In genomic region chr10:46386694-46387093, GRCh38 we compare ENCODE assay signal across 10 cellular contexts. TPM values are rescaled to one million over a fixed set of nuclear protein-coding genes. Genes with fewer than 3 reads are reported as not detected.
DNase-seq lines count a peak whose midpoint lies in the region; ATAC-seq, FAIRE-seq and TF ChIP-seq lines count a peak whose summit lies in the region.
"Not testable (repeated sequence)": the region's sequence is repeated elsewhere in the genome, so short reads cannot be mapped to it uniquely, and the experiment has no call there.
"Had no signal": no experiment of that assay in that cellular context is flagged by ENCODE, and none has a peak within 500 bp of the region (broad histone marks: within the 10 kb centered on the region; RNA-seq: fewer than 3 reads in every experiment).

No MANE protein-coding gene starts in this region.

- H3K36me3 Mint-ChIP-seq in activated naive CD8-positive, alpha-beta T cell treated with anti-CD3 and anti-CD28 coated beads, Interleukin-2, amount 50 U/mL, for 24 hours (ENCODE audit: low read depth); stimulated activated effector memory CD8-positive, alpha-beta T cell treated with anti-CD3 and anti-CD28 coated beads, Interleukin-12 subunit alpha, Interleukin-12 subunit beta, amount 100 ng/mL, for 72 hours: not testable (repeated sequence)

- H3K27ac ChIP-seq in A549: not testable (repeated sequence)

- not testable (repeated sequence) for H3K27me3 Mint-ChIP-seq in activated naive CD8-positive, alpha-beta T cell treated with anti-CD3 and anti-CD28 coated beads, Interleukin-2, amount 50 U/mL, for 24 hours

- H3K4me2 ChIP-seq in A549: not testable (repeated sequence)

- not testable (repeated sequence) for H3K4me1 ChIP-seq in A549

- DNase-seq in A549 (ENCODE audit: low read depth in 1 of 2, low spot score in 1 of 2); activated naive CD8-positive, alpha-beta T cell treated with anti-CD3 and anti-CD28 coated beads, Interleukin-2, amount 50 U/mL, for 24 hours; stimulated activated effector memory CD8-positive, alpha-beta T cell treated with anti-CD3 and anti-CD28 coated beads, Interleukin-12 subunit alpha, Interleukin-12 subunit beta, amount 100 ng/mL, for 72 hours (ENCODE audit: low spot score in 2 of 2): not testable (repeated sequence)

- H3K9me3 ChIP-seq in A549: not testable (repeated sequence)

- WGBS in A549 (ENCODE audit: missing lambda C conversion rate): no CpG with 5 or more reads among the region's 4 CpGs

- TF ChIP-seq RAD21 in A549 (conservative IDR thresholded peaks at IDR 0.05 in 1 of 2, IDR thresholded peaks at IDR 0.05 in 1 of 2): not testable (repeated sequence)

- POLR2A ChIA-PET in A549 (lab: Yijun Ruan, JAX): not testable (repeated sequence)

- not testable (repeated sequence) for TF ChIP-seq CTCF in A549 (IDR thresholded peaks at IDR 0.05)

- not testable (repeated sequence) for H3K4me3 Mint-ChIP-seq in activated naive CD8-positive, alpha-beta T cell treated with anti-CD3 and anti-CD28 coated beads, Interleukin-2, amount 50 U/mL, for 24 hours; stimulated activated effector memory CD8-positive, alpha-beta T cell treated with anti-CD3 and anti-CD28 coated beads, Interleukin-12 subunit alpha, Interleukin-12 subunit beta, amount 100 ng/mL, for 72 hours

- FAIRE-seq in A549 (lab: Jason Lieb, UNC): not testable (repeated sequence)

- CTCF ChIA-PET in A549 (lab: Yijun Ruan, JAX): not testable (repeated sequence)

- H3K27ac Mint-ChIP-seq in activated naive CD8-positive, alpha-beta T cell treated with anti-CD3 and anti-CD28 coated beads, Interleukin-2, amount 50 U/mL, for 24 hours; stimulated activated effector memory CD8-positive, alpha-beta T cell treated with anti-CD3 and anti-CD28 coated beads, Interleukin-12 subunit alpha, Interleukin-12 subunit beta, amount 100 ng/mL, for 72 hours: not testable (repeated sequence)

- not testable (repeated sequence) for TF ChIP-seq EP300 in A549 (IDR thresholded peaks at IDR 0.05)

- ATAC-seq in A549: peak; percentile 37 to 38; a peak in 4 of 6 replicates
- ATAC-seq in GM18909 (IDR thresholded peaks at IDR 0.05; ENCODE audit: poor library complexity, unreplicated experiment): peak; percentile 62
- peak; percentile 81 for ATAC-seq in GM21576 (IDR thresholded peaks at IDR 0.05; ENCODE audit: unreplicated experiment)
- ATAC-seq in HG02885 (IDR thresholded peaks at IDR 0.05; ENCODE audit: poor library complexity, unreplicated experiment): peak; percentile 73
- peak; percentile 63 for ATAC-seq in HG03439 (IDR thresholded peaks at IDR 0.05; ENCODE audit: unreplicated experiment)
- ATAC-seq in SK-N-SH treated with all-trans-retinoic acid at 6 μM for 48 hours: peak; percentile 59
- ATAC-seq in activated naive CD8-positive, alpha-beta T cell treated with anti-CD3 and anti-CD28 coated beads, Interleukin-2, amount 50 U/mL, for 24 hours: peak; percentile 87
- peak; percentile 91 for ATAC-seq in stimulated activated effector memory CD8-positive, alpha-beta T cell treated with anti-CD3 and anti-CD28 coated beads, Interleukin-12 subunit alpha, Interleukin-12 subunit beta, amount 100 ng/mL, for 72 hours

- H3K4me3 ChIP-seq in A549: not testable (repeated sequence)

- H3K4me1 Mint-ChIP-seq in activated naive CD8-positive, alpha-beta T cell treated with anti-CD3 and anti-CD28 coated beads, Interleukin-2, amount 50 U/mL, for 24 hours; stimulated activated effector memory CD8-positive, alpha-beta T cell treated with anti-CD3 and anti-CD28 coated beads, Interleukin-12 subunit alpha, Interleukin-12 subunit beta, amount 100 ng/mL, for 72 hours: not testable (repeated sequence)

- H3K9me3 Mint-ChIP-seq in activated naive CD8-positive, alpha-beta T cell treated with anti-CD3 and anti-CD28 coated beads, Interleukin-2, amount 50 U/mL, for 24 hours; stimulated activated effector memory CD8-positive, alpha-beta T cell treated with anti-CD3 and anti-CD28 coated beads, Interleukin-12 subunit alpha, Interleukin-12 subunit beta, amount 100 ng/mL, for 72 hours: not testable (repeated sequence)

- TF ChIP-seq POLR2A in A549 (IDR thresholded peaks at IDR 0.05; ENCODE audit: low read length): not testable (repeated sequence)

RNA-seq across cellular contexts. Expression of gene ANXA8L1, which starts 11.1 kb away (rescaled TPM):
- 31.8 and 33.7 TPM in 2 replicates for polyA plus RNA-seq in A549 (2011; rRNA removed)
- 34.5 and 42.0 TPM in 2 replicates for polyA plus RNA-seq in A549 (2012; cell fraction: cytosol; rRNA removed)
- 67.8 and 88.3 TPM in 2 replicates for polyA plus RNA-seq in A549 (2012; cell fraction: nucleus; rRNA removed)
- 88.9 to 95.8 TPM (median 92.3 TPM) in 3 replicates for polyA plus RNA-seq in A549 (2017; fragmentation: RNase III; extraction: RNeasy Plus Mini Kit Qiagen cat#74134 plus additional on column Dnase treatment)
- 29.7 and 31.2 TPM in 2 replicates for polyA minus RNA-seq in A549 (2011; rRNA and poly(A)+ RNA removed)
- polyA plus RNA-seq: CD8-positive, alpha-beta memory T cell; HepG2 had no signal

Comparison
In these comparisons a context has a peak if more than half of its experiments do, and no peak if none do; other contexts are left out.
1. ATAC-seq: peak in every context shown above with its lines; median percentile 91 in stimulated activated effector memory CD8-positive, alpha-beta T cell treated with anti-CD3 and anti-CD28 coated beads, Interleukin-12 subunit alpha, Interleukin-12 subunit beta, amount 100 ng/mL, for 72 hours; 87 in activated naive CD8-positive, alpha-beta T cell treated with anti-CD3 and anti-CD28 coated beads, Interleukin-2, amount 50 U/mL, for 24 hours; 81 in GM21576; 73 in HG02885; 63 in HG03439; 62 in GM18909; 59 in SK-N-SH treated with all-trans-retinoic acid at 6 μM for 48 hours; 38 in A549.